14 cellular contexts compared by ENCODE assay signal in genomic region chr6:158796353-158796752, GRCh38. TPM values are rescaled to one million over a fixed set of nuclear protein-coding genes. Genes with fewer than 3 reads are reported as not detected.
DNase-seq lines count a peak whose midpoint lies in the region; ATAC-seq and TF ChIP-seq lines count a peak whose summit lies in the region.
"Had no signal": no experiment of that assay in that cellular context is flagged by ENCODE, and none has a peak within 500 bp of the region (broad histone marks: within the 10 kb centered on the region; RNA-seq: fewer than 3 reads in every experiment).

No MANE protein-coding gene starts in this region.

- WGBS in stomach, 5 donors, result 74 to 95% (median 82%) methylated on average over 3 of the region's 3 CpGs

- TF ChIP-seq EP300 in stomach (IDR thresholded peaks at IDR 0.05), result no peak

- no peak for DNase-seq in activated naive CD4-positive, alpha-beta T cell treated with Interleukin-2 at 50 U/mL for 16 hours
- DNase-seq in T-helper 17 cell (no peak), endothelial cell (ENCODE audit: low spot score) (no peak), stomach (peak; percentile 20), anterior cingulate cortex (lab: John Stamatoyannopoulos, UW) (no peak), NCI-H2171 (lab: John Stamatoyannopoulos, UW) (no peak), hepatic stellate cell (ENCODE audit: low spot score) (no peak)
- DNase-seq: amniotic stem cell, NCI-H2107, NCI-H774, occipital lobe, small intestine had no signal

- H3K4me3 Mint-ChIP-seq in activated naive CD4-positive, alpha-beta T cell treated with anti-CD3 and anti-CD28 coated beads, Interleukin-2, amount 50 U/mL, for 24 hours, result no peak overlapping the region
- peak overlapping the region; percentile 72 for H3K4me3 Mint-ChIP-seq in T-helper 17 cell
- no peak overlapping the region for H3K4me3 Mint-ChIP-seq in endothelial cell (ENCODE audit: unreplicated experiment)

- intact Hi-C loops in stomach (cut with DNase I; ENCODE audit: low total_unique reads), result no loop called here

- H3K4me1 Mint-ChIP-seq in activated naive CD4-positive, alpha-beta T cell treated with anti-CD3 and anti-CD28 coated beads, Interleukin-2, amount 50 U/mL, for 24 hours, result peaks cover 84% of the 10 kb centered on the region
- peaks cover 46% of the 10 kb centered on the region for H3K4me1 Mint-ChIP-seq in T-helper 17 cell
- H3K4me1 Mint-ChIP-seq in endothelial cell (ENCODE audit: unreplicated experiment), result peaks cover 30% of the 10 kb centered on the region

- TF ChIP-seq POLR2A in stomach (IDR thresholded peaks at IDR 0.05), result no peak

- peaks cover 11% of the 10 kb centered on the region for H3K36me3 Mint-ChIP-seq in activated naive CD4-positive, alpha-beta T cell treated with anti-CD3 and anti-CD28 coated beads, Interleukin-2, amount 50 U/mL, for 24 hours
- H3K36me3 Mint-ChIP-seq in T-helper 17 cell (ENCODE audit: low read depth) (no peaks in the 10 kb centered on the region), endothelial cell (ENCODE audit: low read depth, unreplicated experiment) (no peaks in the 10 kb centered on the region)

- peak overlapping the region; percentile 92 for H3K27ac Mint-ChIP-seq in activated naive CD4-positive, alpha-beta T cell treated with anti-CD3 and anti-CD28 coated beads, Interleukin-2, amount 50 U/mL, for 24 hours
- H3K27ac Mint-ChIP-seq in T-helper 17 cell, result peak overlapping the region; percentile 90
- H3K27ac Mint-ChIP-seq in endothelial cell (ENCODE audit: unreplicated experiment), result peak overlapping the region; percentile 26

- ATAC-seq in T-helper 17 cell, result no peak

- no peak overlapping the region for H3K4me3 ChIP-seq in stomach
- H3K4me3 ChIP-seq: suprapubic skin had no signal

- no peak for TF ChIP-seq CTCF in endothelial cell (IDR thresholded peaks at IDR 0.05; ENCODE audit: unreplicated experiment)
- no peak for TF ChIP-seq CTCF in stomach (IDR thresholded peaks at IDR 0.05)

- H3K9me3 ChIP-seq in T-helper 17 cell (ENCODE audit: control insufficient read depth, low read length, poor library complexity, severe bottlenecking), result no peaks in the 10 kb centered on the region
- H3K9me3 ChIP-seq in stomach, result no peaks in the 10 kb centered on the region
- H3K9me3 ChIP-seq: suprapubic skin had no signal

- H3K36me3 ChIP-seq in stomach, result peaks cover 0 to 13% (median 0%) of the 10 kb centered on the region in 4 donors
- H3K36me3 ChIP-seq: suprapubic skin had no signal

- no peaks in the 10 kb centered on the region for H3K27me3 Mint-ChIP-seq in activated naive CD4-positive, alpha-beta T cell treated with anti-CD3 and anti-CD28 coated beads, Interleukin-2, amount 50 U/mL, for 24 hours
- H3K27me3 Mint-ChIP-seq in T-helper 17 cell (no peaks in the 10 kb centered on the region), endothelial cell (ENCODE audit: unreplicated experiment) (peaks cover 2% of the 10 kb centered on the region)

- H3K27ac ChIP-seq in stomach, result peak overlapping the region in 4 of 5 donors; percentile 9 to 29 (median 14)
- H3K27ac ChIP-seq: suprapubic skin had no signal

- H3K27me3 ChIP-seq in stomach, result no peaks in the 10 kb centered on the region
- H3K27me3 ChIP-seq: suprapubic skin had no signal

- peaks cover 59 to 98% (median 81%) of the 10 kb centered on the region in 4 donors for H3K4me1 ChIP-seq in stomach

- no peaks in the 10 kb centered on the region for H3K9me3 Mint-ChIP-seq in activated naive CD4-positive, alpha-beta T cell treated with anti-CD3 and anti-CD28 coated beads, Interleukin-2, amount 50 U/mL, for 24 hours
- H3K9me3 Mint-ChIP-seq in endothelial cell (ENCODE audit: unreplicated experiment), result no peaks in the 10 kb centered on the region

RNA-seq across cellular contexts. Expression of gene EZR, which starts 22.8 kb away (rescaled TPM):
- total RNA-seq in T-helper 17 cell (100 to 1,000 TPM; 341 to 361 TPM), endothelial cell (ENCODE audit: unreplicated experiment) (125 TPM), stomach (100 to 1,000 TPM in 3 of 5 donors, 10 to 100 TPM in 2; 69.5 to 317 (median 295) TPM)
- polyA plus RNA-seq in stomach, result 100 to 1,000 TPM; 121 to 231 (median 205) TPM

Comparison
In these comparisons a context has a peak if more than half of its experiments do, and no peak if none do; other contexts are left out.
1. H3K27ac Mint-ChIP-seq: peak in every context shown above with its lines; median percentile 92 in activated naive CD4-positive, alpha-beta T cell treated with anti-CD3 and anti-CD28 coated beads, Interleukin-2, amount 50 U/mL, for 24 hours; 90 in T-helper 17 cell; 26 in endothelial cell.